8 cellular contexts compared by ENCODE assay signal in the genomic region with DNA sequence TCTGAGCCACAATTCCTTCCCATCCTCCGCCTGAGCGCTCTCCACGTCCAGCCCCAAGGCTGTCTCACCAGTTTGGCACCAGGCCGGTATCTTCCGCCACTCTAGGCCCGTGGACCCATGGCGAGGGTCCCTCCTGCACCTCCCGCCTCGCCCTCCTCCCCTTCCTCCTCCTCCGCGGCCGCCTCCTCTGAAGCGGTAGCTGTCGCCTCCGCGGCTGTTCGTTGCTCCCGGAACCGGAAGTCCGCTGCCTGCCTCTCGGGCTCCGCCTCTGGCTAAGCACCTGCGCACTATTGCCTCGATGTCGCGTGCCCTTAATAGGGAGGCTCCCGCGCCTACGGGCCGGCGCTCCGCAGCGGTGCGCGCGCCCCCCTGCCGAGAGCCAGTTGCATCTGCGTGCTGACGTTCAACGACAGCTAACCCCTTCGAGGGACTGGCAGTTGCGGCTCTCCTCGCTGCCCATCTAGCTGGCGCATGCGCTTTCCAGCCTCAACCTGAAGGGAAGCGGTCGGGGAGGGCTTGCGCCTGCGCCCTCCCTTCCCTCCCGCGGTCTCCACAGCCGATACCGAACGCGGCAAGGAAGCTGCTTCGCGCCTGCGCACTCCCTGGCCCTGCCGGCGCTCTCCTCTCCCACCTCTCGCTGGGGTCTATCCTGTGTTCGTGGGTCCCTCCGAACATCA. TPM values are rescaled to one million over a fixed set of nuclear protein-coding genes. Genes with fewer than 3 reads are reported as not detected.
DNase-seq lines count a peak whose midpoint lies in the region; ATAC-seq, FAIRE-seq and TF ChIP-seq lines count a peak whose summit lies in the region.

A gene with protein sequence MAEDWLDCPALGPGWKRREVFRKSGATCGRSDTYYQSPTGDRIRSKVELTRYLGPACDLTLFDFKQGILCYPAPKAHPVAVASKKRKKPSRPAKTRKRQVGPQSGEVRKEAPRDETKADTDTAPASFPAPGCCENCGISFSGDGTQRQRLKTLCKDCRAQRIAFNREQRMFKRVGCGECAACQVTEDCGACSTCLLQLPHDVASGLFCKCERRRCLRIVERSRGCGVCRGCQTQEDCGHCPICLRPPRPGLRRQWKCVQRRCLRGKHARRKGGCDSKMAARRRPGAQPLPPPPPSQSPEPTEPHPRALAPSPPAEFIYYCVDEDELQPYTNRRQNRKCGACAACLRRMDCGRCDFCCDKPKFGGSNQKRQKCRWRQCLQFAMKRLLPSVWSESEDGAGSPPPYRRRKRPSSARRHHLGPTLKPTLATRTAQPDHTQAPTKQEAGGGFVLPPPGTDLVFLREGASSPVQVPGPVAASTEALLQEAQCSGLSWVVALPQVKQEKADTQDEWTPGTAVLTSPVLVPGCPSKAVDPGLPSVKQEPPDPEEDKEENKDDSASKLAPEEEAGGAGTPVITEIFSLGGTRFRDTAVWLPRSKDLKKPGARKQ (minus strand): TSS at position 229 of the 677 bp plus-strand sequence. CDS start 1,531 bp downstream, outside the sequence.

- peak within 1 kb of the TSS; percentile 89 for H3K4me3 ChIP-seq in BJ (ENCODE audit: low read depth, low read length)

- DNase-seq in BJ (ENCODE audit: low read depth): peak; percentile 98
- peak; percentile 95 for DNase-seq in GM19239 (ENCODE audit: insufficient read length, low spot score)
- DNase-seq in NCI-H524 treated with DMSO at 0.1 percent for 48 hours (lab: John Stamatoyannopoulos, UW): peak; percentile 75
- DNase-seq in activated CD4-positive, alpha-beta T cell treated with anti-CD3 and anti-CD28 coated beads for 4 hours: peak; percentile 94 to 98
- DNase-seq in kidney glomerular epithelial cell (lab: John Stamatoyannopoulos, UW): peak; percentile 94
- DNase-seq in stimulated activated CD4-positive, alpha-beta T cell treated with anti-CD3 and anti-CD28 coated beads, Interleukin-1b, Interleukin-23, amount 100 ng/mL, for 1 hour (ENCODE audit: low read depth in 2 of 2): peak; percentile 82 to 94

- H3K36me3 ChIP-seq in BJ (ENCODE audit: control insufficient read depth, insufficient read depth, low read length): peaks cover 27% of the 10 kb centered on the region

- peak within 1 kb of the TSS; percentile 95 for H3K27ac ChIP-seq in cingulate gyrus (ENCODE audit: low read depth, low read length)

- CTCF ChIA-PET in BJ (lab: Yijun Ruan, JAX): interaction anchor here (0.6 to 1.6 kb wide), 3 partner anchors 8 to 13 kb away, joined by 3 to 6 read pairs (median 3); no protein-coding TSS in a partner anchor

- no peaks in the 10 kb centered on the region for H3K27me3 ChIP-seq in BJ (ENCODE audit: control insufficient read depth, insufficient read depth, low read length)

- POLR2A ChIA-PET in BJ (lab: Charles Lee): interaction anchor here (0.6 kb wide), 4 partner anchors 82 to 1447 kb away, joined by 3 to 4 read pairs (median 3); no protein-coding TSS in a partner anchor

- TF ChIP-seq CTCF in BJ (IDR thresholded peaks at IDR 0.05; ENCODE audit: insufficient read depth, low read depth, low read length): peak; percentile 37

- FAIRE-seq in GM19239 (lab: Jason Lieb, UNC): peak; percentile 98

- ATAC-seq in HG03457 (IDR thresholded peaks at IDR 0.05; ENCODE audit: unreplicated experiment): peak; percentile 76

RNA-seq across cellular contexts. Expression of the gene that starts here (rescaled TPM):
- 36.0 and 54.4 TPM in 2 replicates for polyA plus RNA-seq in BJ (2011; rRNA removed)
- 33.7 and 41.6 TPM in 2 replicates for polyA minus RNA-seq in BJ (2011; rRNA and poly(A)+ RNA removed)

Comparison
In these comparisons a context has a peak if more than half of its experiments do, and no peak if none do; other contexts are left out.
1. Peak in every context shown above with its lines: DNase-seq, ATAC-seq, H3K4me3 ChIP-seq and H3K27ac ChIP-seq.